ENCODE assay signal across 22 cellular contexts in genomic region chr5:84524491-84524890, GRCh38.
DNase-seq lines count a peak whose midpoint lies in the region; ATAC-seq, FAIRE-seq and TF ChIP-seq lines count a peak whose summit lies in the region.
"Had no signal": no experiment of that assay in that cellular context is flagged by ENCODE, and none has a peak within 500 bp of the region (broad histone marks: within the 10 kb centered on the region; RNA-seq: fewer than 3 reads in every experiment).

No MANE protein-coding gene starts in this region.

- no peak for ATAC-seq in HG03159 (IDR thresholded peaks at IDR 0.05; ENCODE audit: unreplicated experiment)
- ATAC-seq: CD8-positive, alpha-beta T cell had no signal

- peak; percentile 55 for FAIRE-seq in H54 (lab: Jason Lieb, UNC)
- FAIRE-seq: D721Med had no signal

- H3K27ac Mint-ChIP-seq in activated naive CD4-positive, alpha-beta T cell treated with anti-CD3 and anti-CD28 coated beads, Interleukin-2, amount 10 ng/mL, durations not matched to agents 7 days and 5 days = no peak overlapping the region
- H3K27ac Mint-ChIP-seq in T-helper 2 cell treated with Interferon-gamma antibody and Interleukin-4, amounts not matched to agents 5 μg/mL and 100 μg/mL, for 36 hours = no peak overlapping the region
- H3K27ac Mint-ChIP-seq: CD8-positive, alpha-beta T cell had no signal

- no peak overlapping the region for H3K4me3 Mint-ChIP-seq in activated naive CD4-positive, alpha-beta T cell treated with anti-CD3 and anti-CD28 coated beads, Interleukin-2, amount 10 ng/mL, durations not matched to agents 7 days and 5 days
- H3K4me3 Mint-ChIP-seq in T-helper 2 cell treated with Interferon-gamma antibody and Interleukin-4, amounts not matched to agents 5 μg/mL and 100 μg/mL, for 36 hours = no peak overlapping the region
- H3K4me3 Mint-ChIP-seq: CD8-positive, alpha-beta T cell had no signal

- no peak overlapping the region for H3K4me2 ChIP-seq in fibroblast of lung (ENCODE audit: extremely low read depth, insufficient read depth, low read length)
- H3K4me2 ChIP-seq: BLaER1 treated with 17β-estradiol and CSF1 and Interleukin-3, amounts not matched to agents 10 nM and 100 nM; SK-N-SH had no signal

- in situ Hi-C loops in KBM-7 (cut with MboI; ENCODE audit: low pct_unique_long_range_greater_than_20kb, low sequenced_read_pairs) = no loop called here

- H3K4me1 ChIP-seq in fibroblast of lung (ENCODE audit: control insufficient read depth, extremely low read depth, insufficient read depth, low read length) = no peaks in the 10 kb centered on the region
- H3K4me1 ChIP-seq: BLaER1 treated with 17β-estradiol and CSF1 and Interleukin-3, amounts not matched to agents 10 nM and 100 nM; Peyer's patch had no signal

- peaks cover 1% of the 10 kb centered on the region for H3K9me3 Mint-ChIP-seq in activated naive CD4-positive, alpha-beta T cell treated with anti-CD3 and anti-CD28 coated beads, Interleukin-2, amount 10 ng/mL, durations not matched to agents 7 days and 5 days
- no peaks in the 10 kb centered on the region for H3K9me3 Mint-ChIP-seq in T-helper 2 cell treated with Interferon-gamma antibody and Interleukin-4, amounts not matched to agents 5 μg/mL and 100 μg/mL, for 36 hours
- H3K9me3 Mint-ChIP-seq: CD8-positive, alpha-beta T cell had no signal

- no peaks in the 10 kb centered on the region for H3K36me3 Mint-ChIP-seq in activated naive CD4-positive, alpha-beta T cell treated with anti-CD3 and anti-CD28 coated beads, Interleukin-2, amount 10 ng/mL, durations not matched to agents 7 days and 5 days
- no peaks in the 10 kb centered on the region for H3K36me3 Mint-ChIP-seq in T-helper 2 cell treated with Interferon-gamma antibody and Interleukin-4, amounts not matched to agents 5 μg/mL and 100 μg/mL, for 36 hours (ENCODE audit: low read depth)
- H3K36me3 Mint-ChIP-seq: CD8-positive, alpha-beta T cell had no signal

- H3K79me2 ChIP-seq in fibroblast of lung (ENCODE audit: control insufficient read depth, insufficient read depth, low read length) = no peaks in the 10 kb centered on the region

- no peaks in the 10 kb centered on the region for H3K27me3 Mint-ChIP-seq in activated naive CD4-positive, alpha-beta T cell treated with anti-CD3 and anti-CD28 coated beads, Interleukin-2, amount 10 ng/mL, durations not matched to agents 7 days and 5 days
- no peaks in the 10 kb centered on the region for H3K27me3 Mint-ChIP-seq in T-helper 2 cell treated with Interferon-gamma antibody and Interleukin-4, amounts not matched to agents 5 μg/mL and 100 μg/mL, for 36 hours (ENCODE audit: low read depth)

- H3K36me3 ChIP-seq in fibroblast of lung (ENCODE audit: control insufficient read depth, insufficient read depth, low read length) = no peaks in the 10 kb centered on the region
- H3K36me3 ChIP-seq: BLaER1 treated with 17β-estradiol and CSF1 and Interleukin-3, amounts not matched to agents 10 nM and 100 nM; Peyer's patch had no signal

- no peaks in the 10 kb centered on the region for H4K20me1 ChIP-seq in fibroblast of lung (ENCODE audit: control insufficient read depth, extremely low read depth, insufficient read depth, low read length)
- H4K20me1 ChIP-seq: BLaER1 treated with 17β-estradiol and CSF1 and Interleukin-3, amounts not matched to agents 10 nM and 100 nM had no signal

- H2AFZ ChIP-seq in fibroblast of lung (ENCODE audit: low read length) = no peak overlapping the region

- no peak for TF ChIP-seq CTCF in fibroblast of lung (conservative IDR thresholded peaks at IDR 0.05 in 1 of 2, IDR thresholded peaks at IDR 0.05 in 1 of 2; ENCODE audit: low read depth in 1 of 2, low read length in 2 of 2)

- H3K27ac ChIP-seq in fibroblast of lung (ENCODE audit: insufficient read depth, low read length) = no peak overlapping the region
- H3K27ac ChIP-seq: BLaER1 treated with 17β-estradiol and CSF1 and Interleukin-3, amounts not matched to agents 10 nM and 100 nM; Peyer's patch had no signal

- no peak overlapping the region for H3K4me3 ChIP-seq in fibroblast of lung (replicated peaks in 1 of 4; ENCODE audit: control extremely low read depth in 1 of 4, insufficient read depth in 1 of 4, low read depth in 3 of 4, low read length in 4 of 4)
- H3K4me3 ChIP-seq: BLaER1 treated with 17β-estradiol and CSF1 and Interleukin-3, amounts not matched to agents 10 nM and 100 nM; Peyer's patch had no signal

- TF ChIP-seq POLR2A in H54 (IDR thresholded peaks at IDR 0.05; ENCODE audit: low read depth, low read length) = no peak

- DNase-seq in H54 (ENCODE audit: insufficient read length, low spot score) (no peak), amniotic epithelial cell (ENCODE audit: low read depth) (peak; percentile 51), fibroblast of lung (ENCODE audit: low read depth in 2 of 2) (peak; percentile 47 to 54), myocyte (ENCODE audit: low read depth) (peak; percentile 82), KBM-7 (no peak)
- no peak for DNase-seq in activated naive CD4-positive, alpha-beta T cell treated with anti-CD3 and anti-CD28 coated beads, Interleukin-2, amount 10 ng/mL, durations not matched to agents 7 days and 5 days
- DNase-seq in T-helper 2 cell treated with Interferon-gamma antibody and Interleukin-4, amounts not matched to agents 5 μg/mL and 100 μg/mL, for 36 hours (ENCODE audit: low spot score) = no peak
- DNase-seq: CD8-positive, alpha-beta T cell; DMS79; GOT3; NCI-H1048; NCI-H1436 treated with DMSO at 0.1 percent for 48 hours; NCI-H2029 treated with DMSO at 0.1 percent for 48 hours; NCI-H446 treated with DMSO at 0.1 percent for 48 hours; NCI-H69; NK-92 treated with Interleukin-12 subunit alpha and Interleukin-12 subunit beta, amount 100 ng/mL, for 24 hours; Peyer's patch; Right ventricle myocardium superior; SK-N-SH had no signal

- CTCF ChIA-PET in activated naive CD4-positive, alpha-beta T cell treated with anti-CD3 and anti-CD28 coated beads, Interleukin-2, amount 10 ng/mL, durations not matched to agents 7 days and 5 days (lab: Charles Lee) = no interaction called here

- H3K9me3 ChIP-seq in fibroblast of lung (ENCODE audit: control insufficient read depth, insufficient read depth, low read depth, low read length) = no peaks in the 10 kb centered on the region
- H3K9me3 ChIP-seq: BLaER1 treated with 17β-estradiol and CSF1 and Interleukin-3, amounts not matched to agents 10 nM and 100 nM; Peyer's patch; SK-N-SH had no signal

- H3K4me1 Mint-ChIP-seq in activated naive CD4-positive, alpha-beta T cell treated with anti-CD3 and anti-CD28 coated beads, Interleukin-2, amount 10 ng/mL, durations not matched to agents 7 days and 5 days = no peaks in the 10 kb centered on the region
- H3K4me1 Mint-ChIP-seq in T-helper 2 cell treated with Interferon-gamma antibody and Interleukin-4, amounts not matched to agents 5 μg/mL and 100 μg/mL, for 36 hours (ENCODE audit: low read depth) = no peaks in the 10 kb centered on the region

- no peak overlapping the region for H3K9ac ChIP-seq in fibroblast of lung (ENCODE audit: insufficient read depth, low read length)
- H3K9ac ChIP-seq: BLaER1 treated with 17β-estradiol and CSF1 and Interleukin-3, amounts not matched to agents 10 nM and 100 nM; SK-N-SH had no signal

- H3K27me3 ChIP-seq in fibroblast of lung (ENCODE audit: control insufficient read depth, insufficient read depth, low read length) = no peaks in the 10 kb centered on the region
- H3K27me3 ChIP-seq: BLaER1 treated with 17β-estradiol and CSF1 and Interleukin-3, amounts not matched to agents 10 nM and 100 nM; Peyer's patch had no signal

Comparison
In these comparisons a context has a peak if more than half of its experiments do, and no peak if none do; other contexts are left out.
1. DNase-seq: peak in amniotic epithelial cell (single experiment), fibroblast of lung (2 of 2) and myocyte (single experiment); none in H54 (single experiment), activated naive CD4-positive, alpha-beta T cell treated with anti-CD3 and anti-CD28 coated beads, Interleukin-2, amount 10 ng/mL, durations not matched to agents 7 days and 5 days (single experiment), T-helper 2 cell treated with Interferon-gamma antibody and Interleukin-4, amounts not matched to agents 5 μg/mL and 100 μg/mL, for 36 hours (single experiment) and KBM-7 (single experiment).